ENCODE assay signal across 23 cellular contexts in the genomic region with DNA sequence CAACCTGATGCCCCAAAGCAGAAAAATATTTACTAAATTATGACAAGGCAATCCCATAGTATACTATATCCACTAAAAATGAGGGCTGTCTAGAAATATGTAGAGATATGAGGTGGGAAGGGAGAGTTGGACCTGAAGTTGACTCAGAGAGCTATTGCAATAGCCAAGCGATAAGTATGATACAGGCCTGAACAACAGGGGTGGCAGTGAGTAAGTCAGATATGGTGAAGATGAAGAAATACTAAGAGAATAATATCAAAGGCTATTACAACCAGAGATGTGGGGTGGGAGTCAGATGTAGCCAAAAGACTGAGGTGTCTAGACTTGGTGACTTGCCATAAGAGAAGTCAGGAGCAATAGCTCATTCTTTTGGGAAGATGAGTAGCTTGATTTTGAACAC. TPM values are rescaled to one million over a fixed set of nuclear protein-coding genes. Genes with fewer than 3 reads are reported as not detected.
DNase-seq lines count a peak whose midpoint lies in the region; ATAC-seq and TF ChIP-seq lines count a peak whose summit lies in the region.
"Had no signal": no experiment of that assay in that cellular context is flagged by ENCODE, and none has a peak within 500 bp of the region (broad histone marks: within the 10 kb centered on the region; RNA-seq: fewer than 3 reads in every experiment).

No MANE protein-coding gene starts in this region.

- CTCF ChIA-PET in RWPE1 (lab: Yijun Ruan, JAX): interaction anchor here (0.7 kb wide), 1 partner anchor 74 kb away, joined by 3 read pairs; no protein-coding TSS in a partner anchor
- CTCF ChIA-PET in activated CD8-positive, alpha-beta memory T cell treated with anti-CD3 and anti-CD28 coated beads, Interleukin-2, amount 10 ng/mL, durations not matched to agents 7 days and 5 days (lab: Charles Lee): interaction anchor here (1.4 kb wide), 1 partner anchor 29 kb away, joined by 4 read pairs; no protein-coding TSS in a partner anchor

- in situ Hi-C loops in gastrocnemius medialis (cut with MboI; ENCODE audit: low sequenced_read_pairs in 4 of 4): loop anchor here in 1 of 4 donors (25.0 kb wide), 1 partner anchor 397 kb away; a partner anchor contains a TSS

- peaks cover 32 to 35% of the 10 kb centered on the region in 2 donors for H3K4me1 ChIP-seq in gastrocnemius medialis
- H3K4me1 ChIP-seq: lower lobe of right lung had no signal

- no peaks in the 10 kb centered on the region for H3K36me3 ChIP-seq in gastrocnemius medialis

- H3K4me1 Mint-ChIP-seq in activated CD8-positive, alpha-beta memory T cell treated with anti-CD3 and anti-CD28 coated beads, Interleukin-2, amount 10 ng/mL, durations not matched to agents 7 days and 5 days: peaks cover 14% of the 10 kb centered on the region

- POLR2A ChIA-PET in RWPE1 (lab: Yijun Ruan, JAX; ENCODE audit: low non-redundant PET): interaction anchor here (1.1 kb wide), 1 partner anchor 9 kb away, joined by 4 read pairs; a partner anchor contains a TSS

- TF ChIP-seq CTCF in RWPE1 (conservative IDR thresholded peaks at IDR 0.05; ENCODE audit: low read depth) (no peak), fibroblast of villous mesenchyme (IDR thresholded peaks at IDR 0.05; ENCODE audit: insufficient read depth, low read depth, low read length) (no peak), gastrocnemius medialis (IDR thresholded peaks at IDR 0.05 in 4 of 5, conservative IDR thresholded peaks at IDR 0.05 in 1 of 5) (no peak)

- H3K27ac ChIP-seq in RWPE1 (no peak overlapping the region), gastrocnemius medialis (peak overlapping the region; percentile 63 to 78 (median 65))
- H3K27ac ChIP-seq: lower lobe of right lung, testis had no signal

- no peak overlapping the region for H3K27ac Mint-ChIP-seq in activated CD8-positive, alpha-beta memory T cell treated with anti-CD3 and anti-CD28 coated beads, Interleukin-2, amount 10 ng/mL, durations not matched to agents 7 days and 5 days
- H3K27ac Mint-ChIP-seq: activated B cell treated with CpG ODN at 0.5 μM for 24 hours; activated CD8-positive, alpha-beta T cell treated with anti-CD3 and anti-CD28 coated beads for 36 hours; activated naive CD4-positive, alpha-beta T cell treated with anti-CD3 and anti-CD28 coated beads, Interleukin-2, amount 10 ng/mL, durations not matched to agents 7 days and 5 days; stimulated activated memory B cell treated with anti-CD40 and anti-IgM and Interleukin-4, amounts not matched to agents 10 μg/mL and 1 μg/mL and 100 μg/mL, for 72 hours; T-helper 2 cell treated with Interferon-gamma antibody and Interleukin-4, amounts not matched to agents 5 μg/mL and 100 μg/mL, for 36 hours had no signal

- no peaks in the 10 kb centered on the region for H3K27me3 ChIP-seq in gastrocnemius medialis
- H3K27me3 ChIP-seq: testis had no signal

- DNase-seq in EL (peak; percentile 33), RWPE1 (ENCODE audit: low spot score) (peak; percentile 52), fibroblast of villous mesenchyme (ENCODE audit: low read depth) (peak; percentile 40), gastrocnemius medialis (no peak), GM19240 (ENCODE audit: insufficient read length, low spot score) (no peak)
- DNase-seq in activated CD8-positive, alpha-beta memory T cell treated with anti-CD3 and anti-CD28 coated beads, Interleukin-2, amount 10 ng/mL, durations not matched to agents 7 days and 5 days: no peak
- DNase-seq: activated B cell treated with CpG ODN at 0.5 μM for 24 hours; activated CD8-positive, alpha-beta T cell treated with anti-CD3 and anti-CD28 coated beads for 36 hours; activated naive CD4-positive, alpha-beta T cell treated with anti-CD3 and anti-CD28 coated beads, Interleukin-2, amount 10 ng/mL, durations not matched to agents 7 days and 5 days; activated T-cell treated with anti-CD3 and anti-CD28 coated beads, Interleukin-2, amount 50 U/mL, for 1 hour; DMS79 treated with DMSO at 0.1 percent for 48 hours; hippocampal formation; lower lobe of right lung; naive B cell; NCI-H1105 treated with DMSO at 0.1 percent for 48 hours; NCI-H510A; NK-92 treated with Interleukin-12 subunit alpha and Interleukin-12 subunit beta, amount 100 ng/mL, for 24 hours; SK-N-SH; testis had no signal

- H3K27me3 Mint-ChIP-seq in activated CD8-positive, alpha-beta memory T cell treated with anti-CD3 and anti-CD28 coated beads, Interleukin-2, amount 10 ng/mL, durations not matched to agents 7 days and 5 days: no peaks in the 10 kb centered on the region
- H3K27me3 Mint-ChIP-seq: activated B cell treated with CpG ODN at 0.5 μM for 24 hours; activated CD8-positive, alpha-beta T cell treated with anti-CD3 and anti-CD28 coated beads for 36 hours; activated naive CD4-positive, alpha-beta T cell treated with anti-CD3 and anti-CD28 coated beads, Interleukin-2, amount 10 ng/mL, durations not matched to agents 7 days and 5 days; naive B cell; stimulated activated memory B cell treated with anti-CD40 and anti-IgM and Interleukin-4, amounts not matched to agents 10 μg/mL and 1 μg/mL and 100 μg/mL, for 72 hours had no signal

- no peaks in the 10 kb centered on the region for H3K9me3 ChIP-seq in gastrocnemius medialis
- H3K9me3 ChIP-seq: lower lobe of right lung, SK-N-SH, testis had no signal

- H3K36me3 Mint-ChIP-seq in activated CD8-positive, alpha-beta memory T cell treated with anti-CD3 and anti-CD28 coated beads, Interleukin-2, amount 10 ng/mL, durations not matched to agents 7 days and 5 days: peaks cover 7% of the 10 kb centered on the region

- intact Hi-C loops in gastrocnemius medialis (cut with DNase I; ENCODE audit: low total_unique reads): no loop called here

- H3K4me3 Mint-ChIP-seq in activated CD8-positive, alpha-beta memory T cell treated with anti-CD3 and anti-CD28 coated beads, Interleukin-2, amount 10 ng/mL, durations not matched to agents 7 days and 5 days: no peak overlapping the region
- H3K4me3 Mint-ChIP-seq: activated B cell treated with CpG ODN at 0.5 μM for 24 hours; activated CD8-positive, alpha-beta T cell treated with anti-CD3 and anti-CD28 coated beads for 36 hours; activated naive CD4-positive, alpha-beta T cell treated with anti-CD3 and anti-CD28 coated beads, Interleukin-2, amount 10 ng/mL, durations not matched to agents 7 days and 5 days; naive B cell; stimulated activated memory B cell treated with anti-CD40 and anti-IgM and Interleukin-4, amounts not matched to agents 10 μg/mL and 1 μg/mL and 100 μg/mL, for 72 hours; T-helper 2 cell treated with Interferon-gamma antibody and Interleukin-4, amounts not matched to agents 5 μg/mL and 100 μg/mL, for 36 hours had no signal

- ATAC-seq in gastrocnemius medialis: no peak
- ATAC-seq in HG02870 (IDR thresholded peaks at IDR 0.05; ENCODE audit: unreplicated experiment): no peak
- ATAC-seq in activated CD8-positive, alpha-beta memory T cell treated with anti-CD3 and anti-CD28 coated beads, Interleukin-2, amount 10 ng/mL, durations not matched to agents 7 days and 5 days: no peak
- ATAC-seq: activated CD8-positive, alpha-beta T cell treated with anti-CD3 and anti-CD28 coated beads for 36 hours; HCT116; lower lobe of right lung; stimulated activated memory B cell treated with anti-CD40 and anti-IgM and Interleukin-4, amounts not matched to agents 10 μg/mL and 1 μg/mL and 100 μg/mL, for 72 hours had no signal

- no peak for TF ChIP-seq POLR2A in gastrocnemius medialis (IDR thresholded peaks at IDR 0.05)

- H3K4me3 ChIP-seq in fibroblast of villous mesenchyme (ENCODE audit: low read depth, low read length) (no peak overlapping the region), gastrocnemius medialis (no peak overlapping the region)
- H3K4me3 ChIP-seq: lower lobe of right lung, testis had no signal

- H3K9me3 Mint-ChIP-seq in activated CD8-positive, alpha-beta memory T cell treated with anti-CD3 and anti-CD28 coated beads, Interleukin-2, amount 10 ng/mL, durations not matched to agents 7 days and 5 days (ENCODE audit: low read depth): no peaks in the 10 kb centered on the region
- H3K9me3 Mint-ChIP-seq: activated CD8-positive, alpha-beta T cell treated with anti-CD3 and anti-CD28 coated beads for 36 hours; activated naive CD4-positive, alpha-beta T cell treated with anti-CD3 and anti-CD28 coated beads, Interleukin-2, amount 10 ng/mL, durations not matched to agents 7 days and 5 days; naive B cell; stimulated activated memory B cell treated with anti-CD40 and anti-IgM and Interleukin-4, amounts not matched to agents 10 μg/mL and 1 μg/mL and 100 μg/mL, for 72 hours; T-helper 2 cell treated with Interferon-gamma antibody and Interleukin-4, amounts not matched to agents 5 μg/mL and 100 μg/mL, for 36 hours had no signal

RNA-seq across cellular contexts. Expression of a gene that starts 9.2 kb away (rescaled TPM):
- total RNA-seq in fibroblast of villous mesenchyme (6.0 and 6.4 TPM in 2 replicates), gastrocnemius medialis (10 to 100 TPM; 14.5 to 30.7 (median 17.0) TPM)
- 1 to 10 TPM; 7.7 to 8.4 TPM for total RNA-seq in activated CD8-positive, alpha-beta memory T cell treated with anti-CD3 and anti-CD28 coated beads, Interleukin-2, amount 10 ng/mL, durations not matched to agents 7 days and 5 days

RNA-seq across cellular contexts. Expression of a gene that starts 10.4 kb away (rescaled TPM):
- total RNA-seq in fibroblast of villous mesenchyme (27.1 and 40.2 TPM in 2 replicates), gastrocnemius medialis (10 to 100 TPM; 29.0 to 81.7 (median 44.8) TPM)
- 1 to 10 TPM; 1.5 to 1.8 TPM for total RNA-seq in activated CD8-positive, alpha-beta memory T cell treated with anti-CD3 and anti-CD28 coated beads, Interleukin-2, amount 10 ng/mL, durations not matched to agents 7 days and 5 days

Comparison
In these comparisons a context has a peak if more than half of its experiments do, and no peak if none do; other contexts are left out.
1. DNase-seq: peak in EL (single experiment), RWPE1 (single experiment) and fibroblast of villous mesenchyme (single experiment); none in gastrocnemius medialis (0 of 2), activated CD8-positive, alpha-beta memory T cell treated with anti-CD3 and anti-CD28 coated beads, Interleukin-2, amount 10 ng/mL, durations not matched to agents 7 days and 5 days (single experiment) and GM19240 (single experiment).